Comparison of ENCODE assay signal across 1 cellular context in genomic region chr18:22174341-22175148, GRCh38.
TF ChIP-seq lines count a peak whose summit lies in the region.

No MANE protein-coding gene starts in this region.

TF ChIP-seq in H1, 55 proteins besides CTCF, POLR2A, EP300 and RAD21:
- 0 out of 2 replicates have a peak, but pooled peaks have one; percentile 14 for TF ChIP-seq YY1 (IDR thresholded peaks at IDR 0.05; ENCODE audit: low read depth, low read length)
- no peak for TF ChIP-seq RFX5 (IDR thresholded peaks at IDR 0.05; ENCODE audit: borderline replicate concordance, low read depth, low read length)
- TF ChIP-seq RNF2 (IDR thresholded peaks at IDR 0.05; ENCODE audit: borderline replicate concordance, low read depth, low read length, missing control alignments, poor library complexity, severe bottlenecking), result peak; percentile 86
- peak; percentile 94; the same call in 1 of the 2 replicates for TF ChIP-seq CBX8 (IDR thresholded peaks at IDR 0.05; ENCODE audit: borderline replicate concordance, low read depth, low read length)
- TF ChIP-seq CHD1 (IDR thresholded peaks at IDR 0.05; ENCODE audit: low read depth, low read length), result no peak
